25 cellular contexts compared by ENCODE assay signal in genomic region chr1:101905298-101905794, GRCh38.
A peak's percentile ranks its signal among the peaks of the same experiment; 100 is the strongest.
DNase-seq lines count a peak whose midpoint lies in the region; ATAC-seq and TF ChIP-seq lines count a peak whose summit lies in the region.
"Had no signal": no experiment of that assay in that cellular context is flagged by ENCODE, and none has a peak within 500 bp of the region (broad histone marks: within the 10 kb centered on the region; RNA-seq: fewer than 3 reads in every experiment).

No MANE protein-coding gene starts in this region.

- peaks cover 13% of the 10 kb centered on the region for H3K4me1 Mint-ChIP-seq in neural progenitor cell
- H3K4me1 Mint-ChIP-seq: activated B cell treated with CpG ODN at 0.5 μM for 24 hours; activated CD8-positive, alpha-beta memory T cell treated with anti-CD3 and anti-CD28 coated beads, Interleukin-2, amount 10 ng/mL, durations not matched to agents 7 days and 5 days; naive B cell; stimulated activated naive CD8-positive, alpha-beta T cell treated with anti-CD3 and anti-CD28 coated beads, Interleukin-15, amount 100 ng/mL, for 72 hours had no signal

- H3K36me3 Mint-ChIP-seq in neural progenitor cell = no peaks in the 10 kb centered on the region
- H3K36me3 Mint-ChIP-seq: activated CD8-positive, alpha-beta memory T cell treated with anti-CD3 and anti-CD28 coated beads, Interleukin-2, amount 10 ng/mL, durations not matched to agents 7 days and 5 days; naive B cell had no signal

- peaks cover 2% of the 10 kb centered on the region for H3K27me3 Mint-ChIP-seq in neural progenitor cell (ENCODE audit: insufficient read depth, low read depth)
- H3K27me3 Mint-ChIP-seq: activated B cell treated with CpG ODN at 0.5 μM for 24 hours; activated CD8-positive, alpha-beta memory T cell treated with anti-CD3 and anti-CD28 coated beads, Interleukin-2, amount 10 ng/mL, durations not matched to agents 7 days and 5 days; CD4-positive, alpha-beta T cell; naive B cell; stimulated activated naive CD8-positive, alpha-beta T cell treated with anti-CD3 and anti-CD28 coated beads, Interleukin-15, amount 100 ng/mL, for 72 hours had no signal

- TF ChIP-seq CTCF in neural progenitor cell (IDR thresholded peaks at IDR 0.05) = no peak

- DNase-seq in NCI-H345 (lab: John Stamatoyannopoulos, UW) = peak; percentile 5
- DNase-seq in NCI-H345 treated with DMSO at 0.1 percent for 48 hours (lab: John Stamatoyannopoulos, UW; ENCODE audit: unreplicated experiment) = no peak
- peak; percentile 48 for DNase-seq in NCI-H1417 treated with DMSO at 0.1 percent for 48 hours (lab: John Stamatoyannopoulos, UW)
- DNase-seq in NOMO-1 treated with DMSO at 0.1 percent for 48 hours (lab: John Stamatoyannopoulos, UW; ENCODE audit: unreplicated experiment) = peak; percentile 39
- no peak for DNase-seq in neural progenitor cell (ENCODE audit: low spot score)
- no peak for DNase-seq in activated CD8-positive, alpha-beta memory T cell treated with anti-CD3 and anti-CD28 coated beads, Interleukin-2, amount 50 U/mL, for 4 hours
- DNase-seq: activated B cell treated with CpG ODN at 0.5 μM for 24 hours; activated CD4-positive, alpha-beta T cell treated with anti-CD3 and anti-CD28 coated beads, Interleukin-2, amount 50 U/mL, for 1 hour; activated CD8-positive, alpha-beta memory T cell treated with anti-CD3 and anti-CD28 coated beads, Interleukin-2, amount 10 ng/mL, durations not matched to agents 7 days and 5 days; activated naive CD4-positive, alpha-beta T cell treated with anti-CD3 and anti-CD28 coated beads, Interleukin-2, amount 50 U/mL, for 16 hours; CD4-positive, alpha-beta T cell; effector CD4-positive, alpha-beta T cell; left ventricle myocardium superior; naive B cell; NCI-H1092 treated with DMSO at 0.1 percent for 48 hours; NCI-H2171; NCI-H774; PC-3; stimulated activated naive CD8-positive, alpha-beta T cell treated with anti-CD3 and anti-CD28 coated beads, Interleukin-15, amount 100 ng/mL, for 72 hours; T1000; tibial artery had no signal

- no peak overlapping the region for H3K4me3 ChIP-seq in neural progenitor cell
- H3K4me3 ChIP-seq: tibial artery had no signal

- H3F3A ChIP-seq in neural progenitor cell (ENCODE audit: low read depth) = no peaks in the 10 kb centered on the region

- peak overlapping the region; percentile 93 for H2AFZ ChIP-seq in neural progenitor cell (replicated peaks)

- H3K27me3 ChIP-seq in neural progenitor cell = no peaks in the 10 kb centered on the region
- H3K27me3 ChIP-seq: tibial artery had no signal

- peaks cover 47% of the 10 kb centered on the region for H3K4me1 ChIP-seq in neural progenitor cell
- H3K4me1 ChIP-seq: tibial artery had no signal

- H3K4me3 Mint-ChIP-seq in neural progenitor cell = no peak overlapping the region
- H3K4me3 Mint-ChIP-seq: activated B cell treated with CpG ODN at 0.5 μM for 24 hours; activated CD8-positive, alpha-beta memory T cell treated with anti-CD3 and anti-CD28 coated beads, Interleukin-2, amount 10 ng/mL, durations not matched to agents 7 days and 5 days; activated T-helper 1 cell treated with anti-CD3 and anti-CD28 coated beads, Interleukin-12 subunit alpha, Interleukin-12 subunit beta, Interleukin-2, Interleukin-4 antibody, amounts not matched to agents 30 ng/mL and 10 ng/mL and 1 ng/mL, durations not matched to agents 14 hours and 24 hours and 36 hours; CD4-positive, alpha-beta T cell; naive B cell; stimulated activated naive CD8-positive, alpha-beta T cell treated with anti-CD3 and anti-CD28 coated beads, Interleukin-15, amount 100 ng/mL, for 72 hours had no signal

- peak overlapping the region; percentile 60 for H3K27ac ChIP-seq in neural progenitor cell
- H3K27ac ChIP-seq: tibial artery had no signal

- no peak for ATAC-seq in HG03521 (IDR thresholded peaks at IDR 0.05; ENCODE audit: unreplicated experiment)
- no peak for ATAC-seq in GM18505 (IDR thresholded peaks at IDR 0.05; ENCODE audit: unreplicated experiment)
- ATAC-seq: activated CD8-positive, alpha-beta memory T cell treated with anti-CD3 and anti-CD28 coated beads, Interleukin-2, amount 10 ng/mL, durations not matched to agents 7 days and 5 days; HCT116; left ventricle myocardium superior; PC-3; stimulated activated naive CD8-positive, alpha-beta T cell treated with anti-CD3 and anti-CD28 coated beads, Interleukin-15, amount 100 ng/mL, for 72 hours had no signal

- no peaks in the 10 kb centered on the region for H3K9me3 Mint-ChIP-seq in neural progenitor cell
- H3K9me3 Mint-ChIP-seq: activated B cell treated with CpG ODN at 0.5 μM for 24 hours; activated T-helper 1 cell treated with anti-CD3 and anti-CD28 coated beads, Interleukin-12 subunit alpha, Interleukin-12 subunit beta, Interleukin-2, Interleukin-4 antibody, amounts not matched to agents 30 ng/mL and 10 ng/mL and 1 ng/mL, durations not matched to agents 14 hours and 24 hours and 36 hours; CD4-positive, alpha-beta T cell; naive B cell; stimulated activated naive CD8-positive, alpha-beta T cell treated with anti-CD3 and anti-CD28 coated beads, Interleukin-15, amount 100 ng/mL, for 72 hours had no signal

- no peak for TF ChIP-seq POLR2A in GM18505 (IDR thresholded peaks at IDR 0.05; ENCODE audit: borderline replicate concordance, extremely low read depth, insufficient read depth, insufficient read length)

- no peaks in the 10 kb centered on the region for H3K9me3 ChIP-seq in neural progenitor cell (ENCODE audit: low read depth)
- H3K9me3 ChIP-seq: tibial artery had no signal

- no peaks in the 10 kb centered on the region for H3K79me2 ChIP-seq in neural progenitor cell (ENCODE audit: low read depth)

- H3K36me3 ChIP-seq in neural progenitor cell = no peaks in the 10 kb centered on the region
- H3K36me3 ChIP-seq: tibial artery had no signal

- H4K20me1 ChIP-seq in neural progenitor cell (ENCODE audit: low read depth) = no peaks in the 10 kb centered on the region

- no peak overlapping the region for H3K27ac Mint-ChIP-seq in neural progenitor cell
- H3K27ac Mint-ChIP-seq: activated B cell treated with CpG ODN at 0.5 μM for 24 hours; activated CD8-positive, alpha-beta memory T cell treated with anti-CD3 and anti-CD28 coated beads, Interleukin-2, amount 10 ng/mL, durations not matched to agents 7 days and 5 days; activated T-helper 1 cell treated with anti-CD3 and anti-CD28 coated beads, Interleukin-12 subunit alpha, Interleukin-12 subunit beta, Interleukin-2, Interleukin-4 antibody, amounts not matched to agents 30 ng/mL and 10 ng/mL and 1 ng/mL, durations not matched to agents 14 hours and 24 hours and 36 hours; CD4-positive, alpha-beta T cell; naive B cell; stimulated activated naive CD8-positive, alpha-beta T cell treated with anti-CD3 and anti-CD28 coated beads, Interleukin-15, amount 100 ng/mL, for 72 hours had no signal

- no peak overlapping the region for H3K9ac ChIP-seq in neural progenitor cell

- no peak overlapping the region for H3K4me2 ChIP-seq in neural progenitor cell

Comparison
In these comparisons a context has a peak if more than half of its experiments do, and no peak if none do; other contexts are left out.
1. DNase-seq: peak in NCI-H345 (single experiment), NCI-H1417 treated with DMSO at 0.1 percent for 48 hours (single experiment) and NOMO-1 treated with DMSO at 0.1 percent for 48 hours (single experiment); none in NCI-H345 treated with DMSO at 0.1 percent for 48 hours (single experiment), neural progenitor cell (single experiment) and activated CD8-positive, alpha-beta memory T cell treated with anti-CD3 and anti-CD28 coated beads, Interleukin-2, amount 50 U/mL, for 4 hours (single experiment).